In genomic region chr2:63993871-63994270, GRCh38 we compare ENCODE assay signal across 13 cellular contexts.
"Had no signal": no experiment of that assay in that cellular context is flagged by ENCODE, and none has a peak within 500 bp of the region (broad histone marks: within the 10 kb centered on the region; RNA-seq: fewer than 3 reads in every experiment).

No MANE protein-coding gene starts in this region.

- H3K4me3 ChIP-seq: ascending aorta, colonic mucosa, esophagus squamous epithelium, heart left ventricle, ovary had no signal

- H3K36me3 ChIP-seq: ascending aorta, colonic mucosa, heart left ventricle, ovary had no signal

- FAIRE-seq: frontal cortex, islet of Langerhans, urothelium cell line had no signal

- H3K4me1 ChIP-seq: ascending aorta, colonic mucosa, esophagus squamous epithelium, heart left ventricle had no signal

- H3K27me3 ChIP-seq: ascending aorta, colonic mucosa, esophagus squamous epithelium, heart left ventricle, ovary had no signal

- H3K9me3 ChIP-seq: colonic mucosa, ovary had no signal

- ATAC-seq: heart left ventricle had no signal

- DNase-seq: activated CD4-positive, alpha-beta T cell treated with anti-CD3 and anti-CD28 coated beads for 1 hour; activated CD8-positive, alpha-beta memory T cell treated with anti-CD3 and anti-CD28 coated beads for 24 hours; activated effector memory CD4-positive, alpha-beta T cell treated with Interleukin-2 at 50 U/mL for 16 hours; colonic mucosa; esophagus squamous epithelium; heart left ventricle; mesenchymal stem cell; ovary; stimulated activated CD4-positive, alpha-beta T cell treated with anti-CD3 and anti-CD28 coated beads, Interleukin-4, amount 100 ng/mL, for 24 hours had no signal

- H3K27ac ChIP-seq: ascending aorta, colonic mucosa, esophagus squamous epithelium, heart left ventricle, ovary had no signal
